30 cellular contexts compared by ENCODE assay signal in the genomic region with DNA sequence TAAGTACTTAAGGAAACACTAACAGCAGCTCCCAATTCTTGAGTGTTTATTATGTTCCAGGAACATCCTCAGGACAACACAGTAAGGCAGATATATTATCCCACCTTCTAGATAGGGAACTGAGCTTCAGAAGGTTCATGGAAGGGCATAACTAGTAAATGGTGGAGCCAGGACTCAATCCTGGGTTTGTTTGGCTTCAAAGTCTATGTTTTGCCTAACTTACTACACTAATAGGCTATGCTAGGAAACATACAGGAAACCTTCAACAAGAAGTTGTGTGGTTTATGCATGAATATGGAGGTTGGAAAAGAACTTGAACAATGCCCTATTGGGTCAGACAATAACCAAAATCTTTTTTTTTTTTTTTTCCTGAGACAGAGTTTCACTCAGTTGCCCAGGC.
"Had no signal": no experiment of that assay in that cellular context is flagged by ENCODE, and none has a peak within 500 bp of the region (broad histone marks: within the 10 kb centered on the region; RNA-seq: fewer than 3 reads in every experiment).

No MANE protein-coding gene starts in this region.

- H3K27me3 ChIP-seq: neutrophil, ovary, spleen, suprapubic skin, testis, tibial artery, transverse colon, upper lobe of right lung, uterus had no signal

- ATAC-seq: naive thymus-derived CD8-positive, alpha-beta T cell; natural killer cell treated with Interleukin-12 subunit alpha and Interleukin-12 subunit beta and Interleukin-15 and Interleukin-18, amount 100 ng/mL, for 72 hours; psoas muscle; right cardiac atrium; sciatic nerve; stimulated activated memory B cell treated with anti-CD40 and anti-IgM and Interleukin-4, amounts not matched to agents 10 μg/mL and 1 μg/mL and 100 μg/mL, for 72 hours; stimulated activated naive CD8-positive, alpha-beta T cell treated with anti-CD3 and anti-CD28 coated beads, Interleukin-15, amount 100 ng/mL, for 72 hours; stimulated activated naive CD8-positive, alpha-beta T cell treated with anti-CD3 and anti-CD28 coated beads, Interleukin-15, Interleukin-2, amounts not matched to agents 100 U/mL and 50 U/mL, for 24 hours; upper lobe of right lung had no signal

- H3K4me3 ChIP-seq: ovary, psoas muscle, skin epidermis, smooth muscle cell, spleen, suprapubic skin, testis, tibial artery, transverse colon, upper lobe of right lung, uterus had no signal

- H3K4me2 ChIP-seq: smooth muscle cell had no signal

- H3K36me3 ChIP-seq: neutrophil, ovary, spleen, suprapubic skin, tibial artery, transverse colon, upper lobe of right lung, uterus had no signal

- H3K27ac ChIP-seq: neutrophil, ovary, parathyroid adenoma, psoas muscle, skin epidermis, spleen, suprapubic skin, testis, tibial artery, transverse colon, upper lobe of right lung, uterus had no signal

- H3K79me2 ChIP-seq: parathyroid adenoma had no signal

- H3K4me1 ChIP-seq: parathyroid adenoma, psoas muscle, spleen, suprapubic skin, testis, transverse colon, uterus had no signal

- H2AFZ ChIP-seq: parathyroid adenoma had no signal

- H3K9ac ChIP-seq: parathyroid adenoma had no signal

- DNase-seq: naive thymus-derived CD8-positive, alpha-beta T cell; nephron progenitor cell; occipital lobe; ovary; posterior cingulate gyrus; psoas muscle; right cardiac atrium; spleen; stimulated activated CD4-positive, alpha-beta T cell treated with anti-CD3 and anti-CD28 coated beads, Interleukin-12 subunit alpha, Interleukin-12 subunit beta, amount 100 ng/mL, for 4 hours; stimulated activated CD4-positive, alpha-beta T cell treated with anti-CD3 and anti-CD28 coated beads, Interleukin-1b, Interleukin-23, amount 100 ng/mL, for 48 hours; stimulated activated CD4-positive, alpha-beta T cell treated with anti-CD3 and anti-CD28 coated beads, Interleukin-4, amount 100 ng/mL, for 1 hour; stimulated activated CD4-positive, alpha-beta T cell treated with anti-CD3 and anti-CD28 coated beads, Interleukin-4, amount 100 ng/mL, for 4 hours; stimulated activated CD8-positive, alpha-beta memory T cell treated with anti-CD3 and anti-CD28 coated beads, Interleukin-4, amount 100 ng/mL, for 48 hours; stimulated activated naive CD4-positive, alpha-beta T cell; stimulated activated naive CD8-positive, alpha-beta T cell treated with anti-CD3 and anti-CD28 coated beads, Interleukin-15, amount 100 ng/mL, for 72 hours; stimulated activated naive CD8-positive, alpha-beta T cell treated with anti-CD3 and anti-CD28 coated beads, Interleukin-15, Interleukin-2, amounts not matched to agents 100 U/mL and 50 U/mL, for 24 hours; substantia nigra; testis; tibial artery; transverse colon; upper lobe of right lung; uterus had no signal

- H3K9me3 ChIP-seq: neutrophil, ovary, psoas muscle, spleen, suprapubic skin, testis, tibial artery, transverse colon, upper lobe of right lung, uterus had no signal
